Comparison of ENCODE assay signal across 8 cellular contexts in the genomic region with DNA sequence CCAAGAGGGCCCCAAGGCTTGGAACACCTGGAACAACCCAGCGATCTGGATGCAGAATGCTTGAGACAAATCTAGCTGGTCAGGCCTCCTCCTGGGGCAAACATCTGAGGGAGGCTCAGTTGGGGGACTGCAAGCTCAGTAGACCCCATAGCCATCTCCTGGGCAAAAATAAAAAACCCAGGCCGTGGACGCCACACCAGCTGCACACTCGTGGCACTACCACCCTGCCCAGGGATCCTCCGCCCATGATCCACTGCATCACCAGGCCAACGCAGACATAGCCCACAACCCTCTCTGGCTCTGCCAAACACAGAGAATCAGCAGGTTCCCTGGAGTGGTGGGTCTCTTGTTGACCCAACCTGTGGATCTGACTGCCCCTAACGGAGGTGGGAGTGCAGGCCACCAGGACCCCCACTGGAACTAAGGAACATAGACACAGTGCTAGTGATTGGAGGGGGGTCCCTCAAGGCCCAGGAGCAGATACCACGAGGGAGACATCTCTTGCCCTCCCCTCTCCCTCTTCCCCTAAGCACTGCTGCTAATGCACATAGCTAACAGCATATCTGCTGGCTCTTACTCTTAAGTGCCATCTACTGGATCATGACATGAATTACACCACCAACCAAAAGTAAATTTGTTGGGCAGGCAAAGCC.
A peak's percentile ranks its signal among the peaks of the same experiment; 100 is the strongest.
DNase-seq lines count a peak whose midpoint lies in the region; ATAC-seq and TF ChIP-seq lines count a peak whose summit lies in the region.

No MANE protein-coding gene starts in this region.

- intact Hi-C loops in esophagus squamous epithelium (cut with DNase I), result loop anchor here (10.0 kb wide), 1 partner anchor 105 kb away; no protein-coding TSS in a partner anchor
- intact Hi-C loops in naive thymus-derived CD4-positive, alpha-beta T cell (cut with micrococcal nuclease), result loop anchor here in 1 of 2 donors (2.0 kb wide), 1 partner anchor 117 kb away; no protein-coding TSS in a partner anchor

- peaks cover 0 to 8% (median 2%) of the 10 kb centered on the region in 11 donors for H3K9me3 Mint-ChIP-seq in naive thymus-derived CD4-positive, alpha-beta T cell

- no peak overlapping the region for H3K27ac Mint-ChIP-seq in naive thymus-derived CD4-positive, alpha-beta T cell

- TF ChIP-seq EP300 in SK-N-SH (IDR thresholded peaks at IDR 0.05; ENCODE audit: borderline replicate concordance in 1 of 2, low read depth in 1 of 2, low read length in 1 of 2), result no peak

- H3K4me1 ChIP-seq in MM.1S (ENCODE audit: low read length), result no peaks in the 10 kb centered on the region
- H3K4me1 ChIP-seq in SK-N-SH (ENCODE audit: control insufficient read depth in 1 of 2, insufficient read depth in 2 of 2, low read depth in 1 of 2, low read length in 1 of 2), result no peaks in the 10 kb centered on the region
- H3K4me1 ChIP-seq in esophagus squamous epithelium, result no peaks in the 10 kb centered on the region
- H3K4me1 ChIP-seq in naive thymus-derived CD4-positive, alpha-beta T cell (ENCODE audit: control insufficient read depth in 2 of 2, insufficient read depth in 2 of 2, low read length in 2 of 2), result no peaks in the 10 kb centered on the region

- H3K36me3 Mint-ChIP-seq in naive thymus-derived CD4-positive, alpha-beta T cell, result peaks cover 0 to 4% (median 0%) of the 10 kb centered on the region in 5 donors

- DNase-seq in ACHN (peak; percentile 52), GM10248 (ENCODE audit: extremely low spot score) (peak; percentile 65), MM.1S (peak; percentile 71), SK-N-SH (peak; percentile 60), esophagus squamous epithelium (lab: John Stamatoyannopoulos, UW) (no peak)
- peak in 6 of 9 donors; percentile 1 to 43 (median 22) for DNase-seq in naive thymus-derived CD4-positive, alpha-beta T cell

- WGBS in SK-N-SH (ENCODE audit: low lambda C conversion rate), result 13% methylated on average over 2 of the region's 8 CpGs
- WGBS in esophagus squamous epithelium, 2 donors, result 68 to 95% methylated on average over 4 of the region's 8 CpGs

- peaks cover 0 to 6% (median 0%) of the 10 kb centered on the region in 7 donors for H3K4me1 Mint-ChIP-seq in naive thymus-derived CD4-positive, alpha-beta T cell

- H3K27me3 ChIP-seq in MM.1S (replicated peaks; ENCODE audit: insufficient read depth, low read length), result no peaks in the 10 kb centered on the region
- no peaks in the 10 kb centered on the region for H3K27me3 ChIP-seq in SK-N-SH (ENCODE audit: insufficient read depth)
- peaks cover 0 to 14% (median 0%) of the 10 kb centered on the region in 4 donors for H3K27me3 ChIP-seq in esophagus squamous epithelium
- H3K27me3 ChIP-seq in naive thymus-derived CD4-positive, alpha-beta T cell (ENCODE audit: control insufficient read depth in 2 of 2, insufficient read depth in 2 of 2, low read length in 2 of 2), result no peaks in the 10 kb centered on the region

- H3K27ac ChIP-seq in MM.1S (ENCODE audit: low read length) (no peak overlapping the region), SK-N-SH (ENCODE audit: low read depth in 2 of 2, low read length in 1 of 2) (no peak overlapping the region), esophagus squamous epithelium (no peak overlapping the region)
- H3K27ac ChIP-seq in naive thymus-derived CD4-positive, alpha-beta T cell (ENCODE audit: low read depth, low read length), result no peak overlapping the region

- CTCF ChIA-PET in GM10248 (lab: Yijun Ruan, JAX), result interaction anchor here (0.7 to 4.0 kb wide), 21 partner anchors 9 to 121 kb away, joined by 3 to 71 read pairs (median 4); no protein-coding TSS in a partner anchor
- CTCF ChIA-PET in SK-N-SH (lab: Yijun Ruan, JAX), result interaction anchor here (0.6 to 3.3 kb wide), 15 partner anchors 11 to 136 kb away, joined by 3 to 51 read pairs (median 5); no protein-coding TSS in a partner anchor
- CTCF ChIA-PET in naive thymus-derived CD4-positive, alpha-beta T cell (lab: Charles Lee), result interaction anchor here (1.2 to 1.6 kb wide), 3 partner anchors 13 to 116 kb away, joined by 6 to 9 read pairs (median 6); no protein-coding TSS in a partner anchor

- TF ChIP-seq POLR2A in esophagus squamous epithelium (IDR thresholded peaks at IDR 0.05), result no peak
- TF ChIP-seq POLR2A in GM18505 (IDR thresholded peaks at IDR 0.05; ENCODE audit: borderline replicate concordance, extremely low read depth, insufficient read depth, insufficient read length), result no peak

- H3K9me3 ChIP-seq in MM.1S (replicated peaks; ENCODE audit: insufficient read depth, low read length) (no peaks in the 10 kb centered on the region), SK-N-SH (no peaks in the 10 kb centered on the region), esophagus squamous epithelium (no peaks in the 10 kb centered on the region)
- no peaks in the 10 kb centered on the region for H3K9me3 ChIP-seq in naive thymus-derived CD4-positive, alpha-beta T cell (ENCODE audit: control insufficient read depth in 2 of 3, low read length in 3 of 3)

- no peaks in the 10 kb centered on the region for H3K9me2 ChIP-seq in MM.1S (replicated peaks; ENCODE audit: insufficient read depth, low read length)
- H3K9me2 ChIP-seq in SK-N-SH, result no peaks in the 10 kb centered on the region

- in situ Hi-C loops in ACHN (cut with HindIII; ENCODE audit: low pct_ligation_motif_present, low pct_unique_long_range_greater_than_20kb, low sequenced_read_pairs), result no loop called here

- H3K79me2 ChIP-seq in MM.1S (ENCODE audit: low read length), result no peaks in the 10 kb centered on the region
- H3K79me2 ChIP-seq in SK-N-SH (ENCODE audit: insufficient read depth), result no peaks in the 10 kb centered on the region

- POLR2A ChIA-PET in GM10248 (lab: Yijun Ruan, JAX) (no interaction called here), SK-N-SH (lab: Yijun Ruan, JAX) (no interaction called here)
- POLR2A ChIA-PET in naive thymus-derived CD4-positive, alpha-beta T cell (lab: Charles Lee), result no interaction called here

- H3K9ac ChIP-seq in MM.1S (ENCODE audit: low read length) (no peak overlapping the region), SK-N-SH (no peak overlapping the region)

- H3K4me2 ChIP-seq in MM.1S (ENCODE audit: low read depth, low read length), result no peak overlapping the region
- no peak overlapping the region for H3K4me2 ChIP-seq in SK-N-SH

- no peak overlapping the region for H3K4me3 Mint-ChIP-seq in naive thymus-derived CD4-positive, alpha-beta T cell

- no peaks in the 10 kb centered on the region for H3F3A ChIP-seq in MM.1S (ENCODE audit: insufficient read depth, low read length)
- H3F3A ChIP-seq in SK-N-SH (replicated peaks; ENCODE audit: insufficient read depth), result no peaks in the 10 kb centered on the region

- H2AFZ ChIP-seq in MM.1S (ENCODE audit: low read length) (no peak overlapping the region), SK-N-SH (ENCODE audit: low read depth) (no peak overlapping the region)

- H3K27me3 Mint-ChIP-seq in naive thymus-derived CD4-positive, alpha-beta T cell, result peaks cover 11 to 32% (median 25%) of the 10 kb centered on the region in 5 donors

- TF ChIP-seq RAD21 in SK-N-SH (IDR thresholded peaks at IDR 0.05; ENCODE audit: low read length), result peak; percentile 65

- H3K4me3 ChIP-seq in MM.1S (ENCODE audit: low read length) (no peak overlapping the region), SK-N-SH (ENCODE audit: low read depth in 2 of 2, low read length in 1 of 2) (no peak overlapping the region), esophagus squamous epithelium (no peak overlapping the region)
- no peak overlapping the region for H3K4me3 ChIP-seq in naive thymus-derived CD4-positive, alpha-beta T cell (ENCODE audit: low read length)

- TF ChIP-seq CTCF in GM10248 (IDR thresholded peaks at IDR 0.05; ENCODE audit: control extremely low read depth, extremely low read depth, low read depth, missing control alignments) (peak; percentile 71), MM.1S (IDR thresholded peaks at IDR 0.05; ENCODE audit: low read length) (peak; percentile 85), SK-N-SH (IDR thresholded peaks at IDR 0.05) (peak; percentile 72), esophagus squamous epithelium (IDR thresholded peaks at IDR 0.05) (peak; percentile 34 to 63 (median 47))

- peak; percentile 57 for ATAC-seq in naive thymus-derived CD4-positive, alpha-beta T cell
- no peak for ATAC-seq in GM18505 (IDR thresholded peaks at IDR 0.05; ENCODE audit: unreplicated experiment)
- ATAC-seq in HG02588 (IDR thresholded peaks at IDR 0.05; ENCODE audit: unreplicated experiment), result no peak

- no peaks in the 10 kb centered on the region for H4K20me1 ChIP-seq in MM.1S (ENCODE audit: insufficient read depth, low read length)
- H4K20me1 ChIP-seq in SK-N-SH (ENCODE audit: insufficient read depth), result no peaks in the 10 kb centered on the region

- no peaks in the 10 kb centered on the region for H3K36me3 ChIP-seq in MM.1S (replicated peaks; ENCODE audit: insufficient read depth, low read length)
- H3K36me3 ChIP-seq in SK-N-SH (replicated peaks in 1 of 2; ENCODE audit: control insufficient read depth in 1 of 2, insufficient read depth in 2 of 2, low read length in 1 of 2), result no peaks in the 10 kb centered on the region
- no peaks in the 10 kb centered on the region for H3K36me3 ChIP-seq in esophagus squamous epithelium
- no peaks in the 10 kb centered on the region for H3K36me3 ChIP-seq in naive thymus-derived CD4-positive, alpha-beta T cell (ENCODE audit: control insufficient read depth in 2 of 3, insufficient read depth in 3 of 3, low read length in 3 of 3)

TF ChIP-seq in SK-N-SH, 30 proteins besides CTCF, POLR2A, EP300 and RAD21:
- TF ChIP-seq JUND (IDR thresholded peaks at IDR 0.05), result no peak
- TF ChIP-seq SIN3A (IDR thresholded peaks at IDR 0.05; ENCODE audit: borderline replicate concordance, low read depth, low read length), result no peak
- TF ChIP-seq TCF12 (IDR thresholded peaks at IDR 0.05), result no peak
- TF ChIP-seq SMC3 (IDR thresholded peaks at IDR 0.05; ENCODE audit: low read depth, low read length), result peak; percentile 68
- no peak for TF ChIP-seq RXRA (IDR thresholded peaks at IDR 0.05; ENCODE audit: borderline replicate concordance, low read depth)
- TF ChIP-seq MEF2A (IDR thresholded peaks at IDR 0.05; ENCODE audit: borderline replicate concordance, low read depth), result no peak
